In the genomic region with DNA sequence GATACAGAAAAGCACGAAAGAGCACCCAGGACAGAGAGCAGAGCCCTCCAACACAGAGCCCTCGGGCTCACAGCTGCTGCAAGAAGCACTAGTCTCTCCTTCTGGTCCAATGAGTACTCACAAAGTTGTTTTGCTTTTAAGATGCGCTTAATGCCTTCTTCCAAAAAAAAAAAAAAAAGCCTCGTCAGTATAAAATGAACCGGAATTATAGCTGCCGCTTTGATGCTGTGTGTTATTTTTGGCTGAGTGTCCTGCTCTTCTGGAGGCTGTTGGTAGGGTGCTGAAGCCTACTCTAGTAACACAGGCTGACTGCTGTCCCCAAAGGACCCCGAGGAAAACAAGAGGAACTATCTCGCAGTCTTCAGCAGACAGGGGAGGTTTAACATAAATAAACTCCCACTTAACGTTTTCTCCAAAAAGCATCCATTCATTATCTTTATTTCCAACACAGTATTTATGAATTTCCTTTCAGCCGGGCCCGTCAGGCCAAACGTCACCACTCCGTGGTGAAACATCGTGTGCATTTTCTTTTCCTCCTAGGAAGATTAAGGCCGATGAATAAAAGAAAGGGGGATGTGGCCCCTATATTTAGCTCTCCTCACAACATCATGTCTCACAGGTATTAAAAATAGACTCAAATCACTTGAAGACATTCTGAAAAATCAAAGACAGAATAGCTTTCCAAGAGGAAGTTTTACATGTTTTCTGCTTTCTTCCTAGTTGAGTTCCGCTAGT, we compare ENCODE assay signal across 22 cellular contexts.
DNase-seq lines count a peak whose midpoint lies in the region; FAIRE-seq and TF ChIP-seq lines count a peak whose summit lies in the region.
"Had no signal": no experiment of that assay in that cellular context is flagged by ENCODE, and none has a peak within 500 bp of the region (broad histone marks: within the 10 kb centered on the region; RNA-seq: fewer than 3 reads in every experiment).

No MANE protein-coding gene starts in this region.

- H3K9ac ChIP-seq in BLaER1 (no peak overlapping the region), astrocyte (ENCODE audit: low read length) (no peak overlapping the region)

- H3K9me3 Mint-ChIP-seq in astrocyte (ENCODE audit: unreplicated experiment) = no peaks in the 10 kb centered on the region
- no peaks in the 10 kb centered on the region for H3K9me3 Mint-ChIP-seq in nephron
- H3K9me3 Mint-ChIP-seq: activated B cell treated with CpG ODN at 0.5 μM for 24 hours; activated naive CD4-positive, alpha-beta T cell treated with anti-CD3 and anti-CD28 coated beads, Interleukin-2, amount 10 ng/mL, durations not matched to agents 7 days and 5 days had no signal

- H3K27me3 ChIP-seq in BLaER1 (no peaks in the 10 kb centered on the region), astrocyte (ENCODE audit: insufficient read depth, low read length) (no peaks in the 10 kb centered on the region)
- H3K27me3 ChIP-seq: transverse colon had no signal

- H3K36me3 Mint-ChIP-seq in astrocyte (ENCODE audit: low read depth, unreplicated experiment) (no peaks in the 10 kb centered on the region), nephron (ENCODE audit: low read depth) (no peaks in the 10 kb centered on the region)
- H3K36me3 Mint-ChIP-seq: activated naive CD4-positive, alpha-beta T cell treated with anti-CD3 and anti-CD28 coated beads, Interleukin-2, amount 10 ng/mL, durations not matched to agents 7 days and 5 days; naive B cell had no signal

- peak overlapping the region; percentile 35 for H3K27ac Mint-ChIP-seq in astrocyte (ENCODE audit: unreplicated experiment)
- peak overlapping the region; percentile 14 to 68 (median 66) for H3K27ac Mint-ChIP-seq in nephron
- H3K27ac Mint-ChIP-seq: activated B cell treated with CpG ODN at 0.5 μM for 24 hours; activated naive CD4-positive, alpha-beta T cell treated with anti-CD3 and anti-CD28 coated beads, Interleukin-2, amount 10 ng/mL, durations not matched to agents 7 days and 5 days; naive B cell; progenitor cell of endocrine pancreas had no signal

- H3K4me3 Mint-ChIP-seq in astrocyte (ENCODE audit: unreplicated experiment) = no peak overlapping the region
- peak overlapping the region in 2 of 3 experiments; percentile 31 to 57 for H3K4me3 Mint-ChIP-seq in nephron
- H3K4me3 Mint-ChIP-seq: activated B cell treated with CpG ODN at 0.5 μM for 24 hours; activated naive CD4-positive, alpha-beta T cell treated with anti-CD3 and anti-CD28 coated beads, Interleukin-2, amount 10 ng/mL, durations not matched to agents 7 days and 5 days; naive B cell had no signal

- FAIRE-seq in astrocyte (lab: Jason Lieb, UNC) (no peak), D721Med (lab: Jason Lieb, UNC) (no peak)
- FAIRE-seq: endothelial cell of umbilical vein, RCC 7860 had no signal

- no peak overlapping the region for H3K4me3 ChIP-seq in BLaER1
- H3K4me3 ChIP-seq in astrocyte (ENCODE audit: insufficient read depth, low read depth, low read length) = no peak overlapping the region
- H3K4me3 ChIP-seq: transverse colon had no signal

- H3K79me2 ChIP-seq in astrocyte (ENCODE audit: insufficient read depth, low read length) = no peaks in the 10 kb centered on the region

- TF ChIP-seq CTCF in astrocyte (IDR thresholded peaks at IDR 0.05; ENCODE audit: insufficient read depth, low read depth, low read length) = no peak
- TF ChIP-seq CTCF in nephron (IDR thresholded peaks at IDR 0.05; ENCODE audit: unreplicated experiment in 3 of 3) = no peak
- no peak for TF ChIP-seq CTCF in D721Med (IDR thresholded peaks at IDR 0.05; ENCODE audit: insufficient read depth, missing control alignments)

- H3K4me1 Mint-ChIP-seq in astrocyte (ENCODE audit: low read depth, unreplicated experiment) (peaks cover 23% of the 10 kb centered on the region), nephron (peaks cover 36% of the 10 kb centered on the region)
- H3K4me1 Mint-ChIP-seq: activated B cell treated with CpG ODN at 0.5 μM for 24 hours; activated naive CD4-positive, alpha-beta T cell treated with anti-CD3 and anti-CD28 coated beads, Interleukin-2, amount 10 ng/mL, durations not matched to agents 7 days and 5 days; naive B cell had no signal

- H4K20me1 ChIP-seq in BLaER1 (no peaks in the 10 kb centered on the region), astrocyte (ENCODE audit: insufficient read depth, low read length) (no peaks in the 10 kb centered on the region)

- H3K36me3 ChIP-seq in BLaER1 (no peaks in the 10 kb centered on the region), astrocyte (ENCODE audit: insufficient read depth, low read length) (no peaks in the 10 kb centered on the region)
- H3K36me3 ChIP-seq: transverse colon had no signal

- H3K4me1 ChIP-seq in BLaER1 = peaks cover 19% of the 10 kb centered on the region; the same call in 1 of the 2 replicates
- peaks cover 30% of the 10 kb centered on the region for H3K4me1 ChIP-seq in astrocyte (ENCODE audit: insufficient read depth, low read length)

- no peak overlapping the region for H3K27ac ChIP-seq in BLaER1
- H3K27ac ChIP-seq in astrocyte (ENCODE audit: low read depth, low read length) = no peak overlapping the region

- H2AFZ ChIP-seq in astrocyte (ENCODE audit: low read depth, low read length) = no peak overlapping the region

- peak overlapping the region; percentile 14 for H3K4me2 ChIP-seq in BLaER1
- peak overlapping the region; percentile 55 for H3K4me2 ChIP-seq in astrocyte (ENCODE audit: low read length)

- no peaks in the 10 kb centered on the region for H3K27me3 Mint-ChIP-seq in astrocyte (ENCODE audit: low read depth, unreplicated experiment)
- H3K27me3 Mint-ChIP-seq in nephron (ENCODE audit: low read depth) = peaks cover 27% of the 10 kb centered on the region
- H3K27me3 Mint-ChIP-seq: activated B cell treated with CpG ODN at 0.5 μM for 24 hours; activated naive CD4-positive, alpha-beta T cell treated with anti-CD3 and anti-CD28 coated beads, Interleukin-2, amount 10 ng/mL, durations not matched to agents 7 days and 5 days; progenitor cell of endocrine pancreas had no signal

- peak; percentile 62 for DNase-seq in astrocyte (ENCODE audit: low read depth)
- peak; percentile 73 for DNase-seq in fibroblast of the conjunctiva (ENCODE audit: low read depth)
- no peak for DNase-seq in D721Med (ENCODE audit: insufficient read length, low spot score)
- no peak for DNase-seq in activated CD8-positive, alpha-beta memory T cell treated with anti-CD3 and anti-CD28 coated beads, Interleukin-2, amount 50 U/mL, for 48 hours
- no peak for DNase-seq in OCI-M1 (lab: John Stamatoyannopoulos, UW)
- no peak for DNase-seq in NK-92 treated with Interleukin-12 subunit alpha and Interleukin-12 subunit beta, amount 100 ng/mL, for 24 hours (lab: John Stamatoyannopoulos, UW)
- DNase-seq: activated B cell treated with CpG ODN at 0.5 μM for 24 hours; activated CD8-positive, alpha-beta memory T cell treated with anti-CD3 and anti-CD28 coated beads, Interleukin-2, amount 50 U/mL, for 4 hours; activated naive CD4-positive, alpha-beta T cell treated with anti-CD3 and anti-CD28 coated beads, Interleukin-2, amount 10 ng/mL, durations not matched to agents 7 days and 5 days; COR-L47; GF-D8; naive B cell; NCI-H187; NCI-H524 treated with DMSO at 0.1 percent for 48 hours; stimulated activated CD4-positive, alpha-beta T cell treated with anti-CD3 and anti-CD28 coated beads, Interleukin-2, amount 100 ng/mL, for 24 hours; stimulated activated CD8-positive, alpha-beta memory T cell treated with anti-CD3 and anti-CD28 coated beads, Interleukin-4, amount 100 ng/mL, for 48 hours; transverse colon had no signal

- H3K9me3 ChIP-seq in BLaER1 (no peaks in the 10 kb centered on the region), astrocyte (ENCODE audit: insufficient read depth, low read depth, low read length) (no peaks in the 10 kb centered on the region)
- H3K9me3 ChIP-seq: transverse colon had no signal

Comparison
In these comparisons a context has a peak if more than half of its experiments do, and no peak if none do; other contexts are left out.
1. DNase-seq: peak in astrocyte (single experiment) and fibroblast of the conjunctiva (single experiment); none in D721Med (single experiment), activated CD8-positive, alpha-beta memory T cell treated with anti-CD3 and anti-CD28 coated beads, Interleukin-2, amount 50 U/mL, for 48 hours (single experiment), OCI-M1 (single experiment) and NK-92 treated with Interleukin-12 subunit alpha and Interleukin-12 subunit beta, amount 100 ng/mL, for 24 hours (single experiment).